ENCODE assay signal across 27 cellular contexts in the genomic region with DNA sequence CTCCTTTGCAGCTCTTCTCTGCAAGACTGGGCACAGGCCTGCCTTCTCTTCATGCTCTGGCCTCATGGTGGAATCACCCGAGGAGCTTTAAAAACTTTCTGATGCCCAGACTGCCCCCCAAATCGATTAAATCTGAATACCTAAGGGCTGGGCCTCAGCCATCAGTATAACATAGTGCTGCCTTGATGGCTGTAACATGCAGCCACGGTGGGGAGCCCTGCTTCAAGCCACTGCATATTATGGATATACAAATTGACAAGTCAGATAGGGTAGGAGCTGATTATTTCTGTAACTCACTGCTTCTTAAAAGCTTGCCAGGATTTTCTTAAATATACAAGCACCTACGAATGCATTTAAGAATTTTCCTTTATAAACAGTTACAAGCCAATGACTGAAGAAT. TPM values are rescaled to one million over a fixed set of nuclear protein-coding genes. Genes with fewer than 3 reads are reported as not detected.
"Had no signal": no experiment of that assay in that cellular context is flagged by ENCODE, and none has a peak within 500 bp of the region (broad histone marks: within the 10 kb centered on the region; RNA-seq: fewer than 3 reads in every experiment).

No MANE protein-coding gene starts in this region.

- H3K36me3 Mint-ChIP-seq: activated naive CD8-positive, alpha-beta T cell had no signal

- H3K4me3 Mint-ChIP-seq: activated CD8-positive, alpha-beta memory T cell treated with anti-CD3 and anti-CD28 coated beads, Interleukin-2, amount 10 ng/mL, durations not matched to agents 7 days and 5 days; activated naive CD4-positive, alpha-beta T cell treated with anti-CD3 and anti-CD28 coated beads for 36 hours; activated naive CD8-positive, alpha-beta T cell; activated T-cell treated with anti-CD3 and anti-CD28 coated beads, Interleukin-2, amount 50 U/mL, for 4 hours; T-helper 1 cell treated with Interleukin-12 subunit alpha and Interleukin-12 subunit beta and Interleukin-4 antibody, amounts not matched to agents 30 μg/mL and 1 μg/mL, for 36 hours had no signal

- H3K9me3 Mint-ChIP-seq: activated naive CD4-positive, alpha-beta T cell treated with anti-CD3 and anti-CD28 coated beads for 36 hours; activated T-cell treated with anti-CD3 and anti-CD28 coated beads, Interleukin-2, amount 50 U/mL, for 4 hours; T-helper 1 cell treated with Interleukin-12 subunit alpha and Interleukin-12 subunit beta and Interleukin-4 antibody, amounts not matched to agents 30 μg/mL and 1 μg/mL, for 36 hours had no signal

- H3K27ac ChIP-seq: adrenal gland, breast epithelium, Peyer's patch, RWPE1, SJCRH30 had no signal

- H3K27ac Mint-ChIP-seq: activated CD8-positive, alpha-beta memory T cell treated with anti-CD3 and anti-CD28 coated beads, Interleukin-2, amount 10 ng/mL, durations not matched to agents 7 days and 5 days; activated naive CD4-positive, alpha-beta T cell treated with anti-CD3 and anti-CD28 coated beads for 36 hours; activated naive CD8-positive, alpha-beta T cell; T-helper 1 cell treated with Interleukin-12 subunit alpha and Interleukin-12 subunit beta and Interleukin-4 antibody, amounts not matched to agents 30 μg/mL and 1 μg/mL, for 36 hours had no signal

- H3K27me3 Mint-ChIP-seq: activated CD8-positive, alpha-beta memory T cell treated with anti-CD3 and anti-CD28 coated beads, Interleukin-2, amount 10 ng/mL, durations not matched to agents 7 days and 5 days; activated naive CD8-positive, alpha-beta T cell had no signal

- DNase-seq: activated CD4-positive, alpha-beta T cell treated with anti-CD3 and anti-CD28 coated beads for 48 hours; activated CD4-positive, alpha-beta T cell treated with anti-CD3 and anti-CD28 coated beads, Interleukin-2, amount 50 U/mL, for 4 hours; activated CD4-positive, CD25-positive, alpha-beta regulatory T cell treated with anti-CD3 and anti-CD28 coated beads, Interleukin-2, amount 50 U/mL, for 72 hours; activated CD8-positive, alpha-beta memory T cell treated with anti-CD3 and anti-CD28 coated beads, Interleukin-2, amount 10 ng/mL, durations not matched to agents 7 days and 5 days; activated effector memory CD4-positive, alpha-beta T cell treated with anti-CD3 and anti-CD28 coated beads, Interleukin-2, amount 50 U/mL, for 16 hours; activated naive CD4-positive, alpha-beta T cell treated with anti-CD3 and anti-CD28 coated beads for 36 hours; activated T-cell treated with anti-CD3 and anti-CD28 coated beads, Interleukin-2, amount 50 U/mL, for 4 hours; adrenal gland; aorta; central memory CD4-positive, alpha-beta T cell; Karpas-422; MM.1S; NCI-H1105; NCI-H1436; NCI-H1694 treated with DMSO at 0.1 percent for 48 hours; NCI-H2029 treated with DMSO at 0.1 percent for 48 hours; NCI-H345; NCI-H510A treated with DMSO at 0.1 percent for 48 hours; NCI-H69; NK-92 treated with Interleukin-12 subunit alpha and Interleukin-12 subunit beta, amount 100 ng/mL, for 24 hours; Peyer's patch; Right ventricle myocardium superior; SJCRH30 had no signal

- ATAC-seq: activated CD8-positive, alpha-beta memory T cell treated with anti-CD3 and anti-CD28 coated beads, Interleukin-2, amount 10 ng/mL, durations not matched to agents 7 days and 5 days; activated T-cell treated with anti-CD3 and anti-CD28 coated beads, Interleukin-2, amount 50 U/mL, for 4 hours had no signal

RNA-seq across cellular contexts. Expression of a gene that starts 40.5 kb away (rescaled TPM):
- total RNA-seq: activated CD8-positive, alpha-beta memory T cell treated with anti-CD3 and anti-CD28 coated beads, Interleukin-2, amount 10 ng/mL, durations not matched to agents 7 days and 5 days; activated naive CD4-positive, alpha-beta T cell treated with anti-CD3 and anti-CD28 coated beads for 36 hours had no signal
